In the genomic region with DNA sequence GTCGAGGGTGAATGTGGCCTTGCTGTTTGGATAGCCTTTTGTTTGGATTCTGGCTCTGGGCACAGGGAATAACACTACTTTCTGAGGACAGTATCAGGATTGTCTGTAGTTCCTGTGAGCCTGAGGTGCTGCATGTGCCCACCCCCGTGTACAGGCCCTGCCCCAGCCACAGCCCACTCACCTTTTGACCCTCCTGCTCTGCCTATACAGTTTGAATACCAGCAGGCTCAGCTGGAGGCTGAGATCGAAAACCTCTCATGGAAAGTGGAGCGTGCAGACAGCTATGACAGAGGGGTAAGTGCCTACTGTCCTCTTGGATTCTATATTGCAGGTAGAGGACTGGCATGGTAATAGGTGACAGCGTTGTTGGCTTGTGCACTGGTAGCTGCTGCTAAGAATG, we compare ENCODE assay signal across 26 cellular contexts.
"Had no signal": no experiment of that assay in that cellular context is flagged by ENCODE, and none has a peak within 500 bp of the region (broad histone marks: within the 10 kb centered on the region; RNA-seq: fewer than 3 reads in every experiment).

No MANE protein-coding gene starts in this region.

- H3K4me3 ChIP-seq: ascending aorta, gastroesophageal sphincter, stomach, suprapubic skin, tibial nerve, uterus had no signal

- DNase-seq: activated CD4-positive, alpha-beta T cell treated with anti-CD3 and anti-CD28 coated beads for 1 hour; activated CD8-positive, alpha-beta memory T cell treated with anti-CD3 and anti-CD28 coated beads for 24 hours; activated CD8-positive, alpha-beta memory T cell treated with anti-CD3 and anti-CD28 coated beads, Interleukin-2, amount 50 U/mL, for 4 hours; activated gamma-delta T cell; activated naive CD4-positive, alpha-beta T cell treated with anti-CD3 and anti-CD28 coated beads, Interleukin-2, amount 50 U/mL, for 16 hours; activated T-cell treated with anti-CD3 and anti-CD28 coated beads, Interleukin-2, amount 50 U/mL, for 72 hours; brain microvascular endothelial cell; cerebellar nuclear complex; cortex of kidney; head of caudate nucleus; hypothalamus; left ventricle myocardium superior; mammary epithelial cell; nucleus accumbens; right cardiac atrium; stimulated activated CD4-positive, alpha-beta T cell treated with anti-CD3 and anti-CD28 coated beads, Interleukin-4, amount 100 ng/mL, for 24 hours; stomach; T-helper 1 cell; uterus had no signal

- H3K9me3 ChIP-seq: ascending aorta, gastroesophageal sphincter, stomach, suprapubic skin, tibial nerve, uterus had no signal

- H3K27ac ChIP-seq: ascending aorta, brain microvascular endothelial cell, epithelial cell of prostate, gastroesophageal sphincter, parathyroid adenoma, stomach, suprapubic skin, tibial nerve, uterus had no signal

- H3K4me1 ChIP-seq: ascending aorta, uterus had no signal

- H3K27me3 Mint-ChIP-seq: natural killer cell treated with Interleukin-12 subunit alpha and Interleukin-12 subunit beta and Interleukin-15 and Interleukin-18, amount 100 ng/mL, for 72 hours had no signal

- ATAC-seq: activated T-cell treated with anti-CD3 and anti-CD28 coated beads, Interleukin-2, amount 50 U/mL, for 72 hours; gastroesophageal sphincter; left ventricle myocardium superior; natural killer cell treated with Interleukin-12 subunit alpha and Interleukin-12 subunit beta and Interleukin-15 and Interleukin-18, amount 100 ng/mL, for 72 hours; right cardiac atrium had no signal

- H3K4me3 Mint-ChIP-seq: activated T-cell treated with anti-CD3 and anti-CD28 coated beads, Interleukin-2, amount 50 U/mL, for 72 hours; natural killer cell treated with Interleukin-12 subunit alpha and Interleukin-12 subunit beta and Interleukin-15 and Interleukin-18, amount 100 ng/mL, for 72 hours had no signal

- H3K36me3 ChIP-seq: uterus had no signal

- H3K9me3 Mint-ChIP-seq: activated T-cell treated with anti-CD3 and anti-CD28 coated beads, Interleukin-2, amount 50 U/mL, for 72 hours; natural killer cell treated with Interleukin-12 subunit alpha and Interleukin-12 subunit beta and Interleukin-15 and Interleukin-18, amount 100 ng/mL, for 72 hours had no signal

- H3K79me2 ChIP-seq: parathyroid adenoma had no signal

- H3K9ac ChIP-seq: parathyroid adenoma had no signal

- H2AFZ ChIP-seq: parathyroid adenoma had no signal

- H3K27me3 ChIP-seq: ascending aorta, brain microvascular endothelial cell, gastroesophageal sphincter, stomach, suprapubic skin, tibial nerve, uterus had no signal
